In genomic region chr6:169109821-169110220, GRCh38 we compare ENCODE assay signal across 20 cellular contexts.
"Had no signal": no experiment of that assay in that cellular context is flagged by ENCODE, and none has a peak within 500 bp of the region (broad histone marks: within the 10 kb centered on the region; RNA-seq: fewer than 3 reads in every experiment).

No MANE protein-coding gene starts in this region.

- H3K27me3 ChIP-seq: dorsolateral prefrontal cortex, foreskin keratinocyte, hepatocyte had no signal

- FAIRE-seq: endometrium, islet of Langerhans had no signal

- H3K36me3 ChIP-seq: left ventricle myocardium inferior, lower lobe of right lung had no signal

- H3K9me3 ChIP-seq: left ventricle myocardium inferior, lower lobe of right lung, psoas muscle had no signal

- H3K4me1 ChIP-seq: foreskin keratinocyte, left ventricle myocardium inferior, lower lobe of right lung, psoas muscle had no signal

- H3K4me2 ChIP-seq: hepatocyte, smooth muscle cell had no signal

- H3K79me2 ChIP-seq: hepatocyte had no signal

- H3K4me3 ChIP-seq: dorsolateral prefrontal cortex, hepatocyte, left ventricle myocardium inferior, lower lobe of right lung, psoas muscle, smooth muscle cell had no signal

- ATAC-seq: esophagus mucosa, foreskin keratinocyte, lower lobe of right lung, psoas muscle had no signal

- H2AFZ ChIP-seq: hepatocyte had no signal

- H3K27ac ChIP-seq: dorsolateral prefrontal cortex, foreskin keratinocyte, hepatocyte, left ventricle myocardium inferior, lower lobe of right lung, psoas muscle had no signal

- DNase-seq: cortex of kidney; dorsolateral prefrontal cortex; effector CD8-positive, alpha-beta T cell; foreskin keratinocyte; head of caudate nucleus; left ventricle myocardium inferior; lower lobe of right lung; mesenchymal stem cell; midbrain; naive B cell; nephron progenitor cell; psoas muscle; stimulated activated CD4-positive, alpha-beta T cell treated with anti-CD3 and anti-CD28 coated beads, Interleukin-2, amount 100 ng/mL, for 48 hours; stimulated activated naive CD4-positive, alpha-beta T cell treated with Interleukin-2 at 50 U/mL for 16 hours; trophoblast cell had no signal
